1 cellular context compared by ENCODE assay signal in the genomic region with DNA sequence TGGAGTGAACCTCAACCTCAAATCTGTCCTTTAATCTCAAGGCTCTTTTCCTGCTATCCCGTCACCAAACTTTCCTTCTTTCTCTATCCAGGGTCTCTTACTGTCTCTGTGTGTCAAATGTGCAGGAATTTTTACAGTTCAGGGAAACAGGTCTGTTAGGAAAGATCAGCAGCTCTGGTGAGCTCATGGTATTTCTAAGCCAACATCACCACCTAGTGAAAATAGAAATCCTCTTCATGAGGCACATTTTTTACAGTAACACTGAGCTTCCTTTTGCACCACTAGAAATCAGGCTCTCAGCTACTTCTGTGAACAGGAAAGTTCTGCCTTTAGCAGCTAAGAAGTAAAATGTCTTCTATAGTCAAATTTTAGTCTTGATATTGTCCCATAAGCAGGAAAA.
TF ChIP-seq lines count a peak whose summit lies in the region.

No MANE protein-coding gene starts in this region.

TF ChIP-seq in HCT116, 20 proteins besides CTCF, POLR2A, EP300 and RAD21 (continued from another document):
- TF ChIP-seq, protein P1, sequence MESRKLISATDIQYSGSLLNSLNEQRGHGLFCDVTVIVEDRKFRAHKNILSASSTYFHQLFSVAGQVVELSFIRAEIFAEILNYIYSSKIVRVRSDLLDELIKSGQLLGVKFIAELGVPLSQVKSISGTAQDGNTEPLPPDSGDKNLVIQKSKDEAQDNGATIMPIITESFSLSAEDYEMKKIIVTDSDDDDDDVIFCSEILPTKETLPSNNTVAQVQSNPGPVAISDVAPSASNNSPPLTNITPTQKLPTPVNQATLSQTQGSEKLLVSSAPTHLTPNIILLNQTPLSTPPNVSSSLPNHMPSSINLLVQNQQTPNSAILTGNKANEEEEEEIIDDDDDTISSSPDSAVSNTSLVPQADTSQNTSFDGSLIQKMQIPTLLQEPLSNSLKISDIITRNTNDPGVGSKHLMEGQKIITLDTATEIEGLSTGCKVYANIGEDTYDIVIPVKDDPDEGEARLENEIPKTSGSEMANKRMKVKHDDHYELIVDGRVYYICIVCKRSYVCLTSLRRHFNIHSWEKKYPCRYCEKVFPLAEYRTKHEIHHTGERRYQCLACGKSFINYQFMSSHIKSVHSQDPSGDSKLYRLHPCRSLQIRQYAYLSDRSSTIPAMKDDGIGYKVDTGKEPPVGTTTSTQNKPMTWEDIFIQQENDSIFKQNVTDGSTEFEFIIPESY (IDR thresholded peaks at IDR 0.05; ENCODE audit: extremely low read depth, insufficient replicate concordance, low read length), result no peak
- no peak for TF ChIP-seq YY1 (IDR thresholded peaks at IDR 0.05; ENCODE audit: extremely low read depth, insufficient replicate concordance, low read depth, low read length)
- no peak for TF ChIP-seq ELF1 (IDR thresholded peaks at IDR 0.05; ENCODE audit: borderline replicate concordance, low read depth)
- TF ChIP-seq EGR1 (IDR thresholded peaks at IDR 0.05; ENCODE audit: low read depth), result no peak
- no peak for TF ChIP-seq TCF7L2 (IDR thresholded peaks at IDR 0.05; ENCODE audit: borderline replicate concordance, extremely low read depth, insufficient read depth, insufficient read length)
- TF ChIP-seq CBX3 (IDR thresholded peaks at IDR 0.05; ENCODE audit: low read depth), result no peak
- TF ChIP-seq, protein P2, sequence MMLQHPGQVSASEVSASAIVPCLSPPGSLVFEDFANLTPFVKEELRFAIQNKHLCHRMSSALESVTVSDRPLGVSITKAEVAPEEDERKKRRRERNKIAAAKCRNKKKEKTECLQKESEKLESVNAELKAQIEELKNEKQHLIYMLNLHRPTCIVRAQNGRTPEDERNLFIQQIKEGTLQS (IDR thresholded peaks at IDR 0.05), result no peak
